ENCODE assay signal across 15 cellular contexts in the genomic region with DNA sequence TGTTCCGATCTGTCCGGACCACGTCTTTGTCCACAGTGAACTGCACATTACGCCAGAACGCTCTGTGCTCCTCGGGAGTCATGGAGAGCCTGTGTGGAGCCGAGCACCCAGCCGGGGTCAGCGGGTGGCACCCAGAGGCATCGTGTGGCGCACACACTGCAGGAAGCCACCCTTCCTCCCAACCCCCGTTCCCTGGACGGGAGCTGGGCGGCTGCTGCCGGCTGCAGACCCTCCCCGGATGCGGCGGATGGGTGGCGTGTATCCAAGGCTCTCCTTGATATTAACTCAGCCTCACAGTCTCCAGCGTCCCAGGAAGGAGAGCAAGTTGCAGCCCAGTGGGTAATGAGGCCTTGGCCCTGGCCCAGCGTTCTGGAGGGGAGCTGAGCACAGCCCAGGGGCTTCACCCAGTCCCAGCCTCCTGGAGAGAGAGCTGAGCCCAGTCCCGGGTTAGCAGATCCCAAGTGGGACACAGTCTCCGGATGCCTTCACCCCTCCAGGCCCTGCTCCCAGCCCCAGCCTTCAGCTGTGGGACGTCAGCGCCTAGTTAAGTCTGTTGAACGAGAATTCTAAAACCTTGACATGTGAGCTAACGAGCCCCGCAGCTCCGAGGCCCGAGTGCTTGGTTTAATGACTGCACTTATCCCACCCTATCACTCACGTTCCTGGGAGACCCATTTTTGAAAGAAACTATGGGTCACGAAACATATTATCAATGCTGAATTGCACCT.
DNase-seq lines count a peak whose midpoint lies in the region; TF ChIP-seq lines count a peak whose summit lies in the region.
"Had no signal": no experiment of that assay in that cellular context is flagged by ENCODE, and none has a peak within 500 bp of the region (broad histone marks: within the 10 kb centered on the region; RNA-seq: fewer than 3 reads in every experiment).

No MANE protein-coding gene starts in this region.

- H3K4me1 ChIP-seq in left ventricle myocardium inferior = peaks cover 23% of the 10 kb centered on the region
- H3K4me1 ChIP-seq in ovary (ENCODE audit: insufficient read depth) = peaks cover 15% of the 10 kb centered on the region
- H3K4me1 ChIP-seq: psoas muscle had no signal

- no peaks in the 10 kb centered on the region for H3K27me3 ChIP-seq in H7 (ENCODE audit: control insufficient read depth, insufficient read depth, low read length)
- no peaks in the 10 kb centered on the region for H3K27me3 ChIP-seq in left ventricle myocardium inferior (ENCODE audit: low read depth)
- H3K27me3 ChIP-seq in ovary = no peaks in the 10 kb centered on the region

- TF ChIP-seq EP300 in ovary (IDR thresholded peaks at IDR 0.05) = no peak

- H3K4me3 ChIP-seq in H7 (ENCODE audit: insufficient read depth, low read depth, low read length) (peak overlapping the region; percentile 24), left ventricle myocardium inferior (no peak overlapping the region), ovary (no peak overlapping the region)
- H3K4me3 ChIP-seq: psoas muscle had no signal

- TF ChIP-seq CTCF in left ventricle myocardium inferior (IDR thresholded peaks at IDR 0.05; ENCODE audit: borderline replicate concordance) (no peak), ovary (IDR thresholded peaks at IDR 0.05) (no peak), GM10266 (IDR thresholded peaks at IDR 0.05; ENCODE audit: control insufficient read depth, insufficient read depth, low read depth, missing control alignments) (no peak)

- H3K9me3 ChIP-seq in left ventricle myocardium inferior (replicated peaks) (no peaks in the 10 kb centered on the region), ovary (no peaks in the 10 kb centered on the region)
- H3K9me3 ChIP-seq: psoas muscle had no signal

- peak; percentile 75 for DNase-seq in H7
- peak; percentile 58 for DNase-seq in RPMI7951 (ENCODE audit: low read depth)
- peak; percentile 6 for DNase-seq in left ventricle myocardium inferior
- peak; percentile 7 to 38 (median 26) for DNase-seq in ovary
- DNase-seq in dermis blood vessel endothelial cell = no peak
- no peak for DNase-seq in GM10266 (ENCODE audit: extremely low spot score)
- no peak for DNase-seq in DMS53 (lab: John Stamatoyannopoulos, UW)
- DNase-seq in NCI-H510A (lab: John Stamatoyannopoulos, UW) = no peak
- DNase-seq: activated CD4-positive, alpha-beta T cell treated with anti-CD3 and anti-CD28 coated beads for 36 hours; activated CD8-positive, alpha-beta memory T cell treated with anti-CD3 and anti-CD28 coated beads, Interleukin-2, amount 50 U/mL, for 48 hours; activated naive CD8-positive, alpha-beta T cell treated with anti-CD3 and anti-CD28 coated beads, Interleukin-2, amount 10 ng/mL, durations not matched to agents 7 days and 5 days; DND-41; NCI-H526 treated with DMSO at 0.1 percent for 48 hours; substantia nigra had no signal

- no peak for TF ChIP-seq POLR2A in ovary (IDR thresholded peaks at IDR 0.05)

- WGBS in ovary, 3 donors = 70 to 87% (median 70%) methylated on average over 32 of the region's 32 CpGs

- H3K27ac ChIP-seq in left ventricle myocardium inferior (replicated peaks) = no peak overlapping the region
- no peak overlapping the region for H3K27ac ChIP-seq in ovary
- H3K27ac ChIP-seq: psoas muscle had no signal

- intact Hi-C loops in left ventricle myocardium inferior (cut with micrococcal nuclease) = no loop called here
- intact Hi-C loops in ovary (cut with DNase I) = loop anchor here in 1 of 4 donors (5.0 kb wide), 1 partner anchor 38 kb away; no protein-coding TSS in a partner anchor

- H3K36me3 ChIP-seq in H7 (replicated peaks; ENCODE audit: control insufficient read depth, insufficient read depth, low read length) = peaks cover 13% of the 10 kb centered on the region
- H3K36me3 ChIP-seq in left ventricle myocardium inferior = peaks cover 35% of the 10 kb centered on the region
- no peaks in the 10 kb centered on the region for H3K36me3 ChIP-seq in ovary

Comparison
In these comparisons a context has a peak if more than half of its experiments do, and no peak if none do; other contexts are left out.
1. DNase-seq: peak in H7 (single experiment), RPMI7951 (single experiment), left ventricle myocardium inferior (single experiment) and ovary (5 of 5); none in dermis blood vessel endothelial cell (single experiment), GM10266 (single experiment), DMS53 (single experiment) and NCI-H510A (single experiment).